8 cellular contexts compared by ENCODE assay signal in genomic region chr10:63633677-63634487, GRCh38.
DNase-seq lines count a peak whose midpoint lies in the region; ATAC-seq, FAIRE-seq and TF ChIP-seq lines count a peak whose summit lies in the region.

No MANE protein-coding gene starts in this region.

- ATAC-seq in DND-41 (ENCODE audit: insufficient read depth, low read depth) (no peak), lower lobe of right lung (no peak), GM18870 (IDR thresholded peaks at IDR 0.05; ENCODE audit: unreplicated experiment) (no peak), HG02623 (IDR thresholded peaks at IDR 0.05; ENCODE audit: unreplicated experiment) (no peak)
- no peak for ATAC-seq in activated CD8-positive, alpha-beta T cell treated with anti-CD3 and anti-CD28 coated beads for 36 hours
- ATAC-seq in stimulated activated naive B cell treated with anti-CD40 and anti-IgM and Interleukin-4, amounts not matched to agents 10 μg/mL and 1 μg/mL and 100 μg/mL, for 72 hours (replicated peaks): no peak

- peaks cover 21% of the 10 kb centered on the region for H3K4me1 Mint-ChIP-seq in astrocyte (ENCODE audit: low read depth, unreplicated experiment)
- H3K4me1 Mint-ChIP-seq in activated CD8-positive, alpha-beta T cell treated with anti-CD3 and anti-CD28 coated beads for 36 hours (ENCODE audit: low read depth): peaks cover 14% of the 10 kb centered on the region
- peaks cover 7 to 17% of the 10 kb centered on the region in 2 donors for H3K4me1 Mint-ChIP-seq in stimulated activated naive B cell treated with anti-CD40 and anti-IgM and Interleukin-4, amounts not matched to agents 10 μg/mL and 1 μg/mL and 100 μg/mL, for 72 hours

- no peaks in the 10 kb centered on the region for H3K36me3 ChIP-seq in DND-41 (ENCODE audit: insufficient read depth, low read length)
- no peaks in the 10 kb centered on the region for H3K36me3 ChIP-seq in astrocyte (ENCODE audit: insufficient read depth, low read length)
- no peaks in the 10 kb centered on the region for H3K36me3 ChIP-seq in lower lobe of right lung

- H3K36me3 Mint-ChIP-seq in astrocyte (ENCODE audit: low read depth, unreplicated experiment): no peaks in the 10 kb centered on the region
- no peaks in the 10 kb centered on the region for H3K36me3 Mint-ChIP-seq in activated CD8-positive, alpha-beta T cell treated with anti-CD3 and anti-CD28 coated beads for 36 hours (ENCODE audit: low read depth)
- H3K36me3 Mint-ChIP-seq in stimulated activated naive B cell treated with anti-CD40 and anti-IgM and Interleukin-4, amounts not matched to agents 10 μg/mL and 1 μg/mL and 100 μg/mL, for 72 hours: no peaks in the 10 kb centered on the region

- CTCF ChIA-PET in activated CD8-positive, alpha-beta T cell treated with anti-CD3 and anti-CD28 coated beads for 36 hours (lab: Charles Lee): interaction anchor here (1.3 to 9.1 kb wide), 3 partner anchors 85 to 464 kb away, joined by 3 to 171 read pairs (median 106); no protein-coding TSS in a partner anchor

- no peak overlapping the region for H3K4me3 ChIP-seq in DND-41 (ENCODE audit: low read depth in 1 of 2, low read length in 2 of 2)
- H3K4me3 ChIP-seq in astrocyte (ENCODE audit: insufficient read depth, low read depth, low read length): no peak overlapping the region
- H3K4me3 ChIP-seq in lower lobe of right lung: no peak overlapping the region

- H3K27ac ChIP-seq in DND-41 (ENCODE audit: low read length): no peak overlapping the region
- H3K27ac ChIP-seq in astrocyte (ENCODE audit: low read depth, low read length): no peak overlapping the region
- H3K27ac ChIP-seq in lower lobe of right lung: no peak overlapping the region

- H3K9ac ChIP-seq in DND-41 (ENCODE audit: low read depth, low read length) (no peak overlapping the region), astrocyte (ENCODE audit: low read length) (no peak overlapping the region)

- H3K4me1 ChIP-seq in DND-41 (ENCODE audit: insufficient read depth, low read length) (peaks cover 25% of the 10 kb centered on the region), astrocyte (ENCODE audit: insufficient read depth, low read length) (peaks cover 16% of the 10 kb centered on the region), lower lobe of right lung (peaks cover 16% of the 10 kb centered on the region)

- no peaks in the 10 kb centered on the region for H3K9me3 ChIP-seq in DND-41 (ENCODE audit: insufficient read depth, low read length, severe bottlenecking)
- H3K9me3 ChIP-seq in astrocyte (ENCODE audit: insufficient read depth, low read depth, low read length): no peaks in the 10 kb centered on the region
- H3K9me3 ChIP-seq in lower lobe of right lung: no peaks in the 10 kb centered on the region

- no peaks in the 10 kb centered on the region for H3K79me2 ChIP-seq in DND-41 (ENCODE audit: insufficient read depth, low read length)
- H3K79me2 ChIP-seq in astrocyte (ENCODE audit: insufficient read depth, low read length): no peaks in the 10 kb centered on the region

- no peak overlapping the region for H3K4me3 Mint-ChIP-seq in astrocyte (ENCODE audit: unreplicated experiment)
- no peak overlapping the region for H3K4me3 Mint-ChIP-seq in activated CD8-positive, alpha-beta T cell treated with anti-CD3 and anti-CD28 coated beads for 36 hours
- H3K4me3 Mint-ChIP-seq in stimulated activated naive B cell treated with anti-CD40 and anti-IgM and Interleukin-4, amounts not matched to agents 10 μg/mL and 1 μg/mL and 100 μg/mL, for 72 hours: no peak overlapping the region

- H3K9me3 Mint-ChIP-seq in astrocyte (ENCODE audit: unreplicated experiment): no peaks in the 10 kb centered on the region
- no peaks in the 10 kb centered on the region for H3K9me3 Mint-ChIP-seq in activated CD8-positive, alpha-beta T cell treated with anti-CD3 and anti-CD28 coated beads for 36 hours
- H3K9me3 Mint-ChIP-seq in stimulated activated naive B cell treated with anti-CD40 and anti-IgM and Interleukin-4, amounts not matched to agents 10 μg/mL and 1 μg/mL and 100 μg/mL, for 72 hours: no peaks in the 10 kb centered on the region

- peak; percentile 52 for TF ChIP-seq CTCF in DND-41 (IDR thresholded peaks at IDR 0.05; ENCODE audit: borderline replicate concordance, extremely low read depth, low read length, poor library complexity, severe bottlenecking)
- peak; percentile 32 for TF ChIP-seq CTCF in astrocyte (IDR thresholded peaks at IDR 0.05; ENCODE audit: insufficient read depth, low read depth, low read length)
- TF ChIP-seq CTCF in lower lobe of right lung (IDR thresholded peaks at IDR 0.05): peak; percentile 33
- no peak for TF ChIP-seq CTCF in activated CD8-positive, alpha-beta T cell treated with anti-CD3 and anti-CD28 coated beads for 36 hours (IDR thresholded peaks at IDR 0.05)

- H3K4me2 ChIP-seq in DND-41 (ENCODE audit: insufficient read depth, low read length) (no peak overlapping the region), astrocyte (ENCODE audit: low read length) (no peak overlapping the region)

- DNase-seq in DND-41 (no peak), LHCN-M2 (ENCODE audit: low read depth) (peak; percentile 55), astrocyte (ENCODE audit: low read depth) (peak; percentile 17), lower lobe of right lung (no peak)
- DNase-seq in activated CD8-positive, alpha-beta T cell treated with anti-CD3 and anti-CD28 coated beads for 36 hours: no peak
- no peak for DNase-seq in stimulated activated naive B cell treated with anti-CD40 and anti-IgM and Interleukin-4, amounts not matched to agents 10 μg/mL and 1 μg/mL and 100 μg/mL, for 72 hours

- H4K20me1 ChIP-seq in DND-41 (ENCODE audit: insufficient read depth, low read length): no peaks in the 10 kb centered on the region
- H4K20me1 ChIP-seq in astrocyte (ENCODE audit: insufficient read depth, low read length): no peaks in the 10 kb centered on the region

- H3K27me3 Mint-ChIP-seq in astrocyte (ENCODE audit: low read depth, unreplicated experiment): no peaks in the 10 kb centered on the region
- H3K27me3 Mint-ChIP-seq in activated CD8-positive, alpha-beta T cell treated with anti-CD3 and anti-CD28 coated beads for 36 hours: peaks cover 3% of the 10 kb centered on the region
- H3K27me3 Mint-ChIP-seq in stimulated activated naive B cell treated with anti-CD40 and anti-IgM and Interleukin-4, amounts not matched to agents 10 μg/mL and 1 μg/mL and 100 μg/mL, for 72 hours: no peaks in the 10 kb centered on the region

- FAIRE-seq in astrocyte (lab: Jason Lieb, UNC): no peak

- H3K27me3 ChIP-seq in DND-41 (ENCODE audit: insufficient read depth, low read length, poor library complexity): no peaks in the 10 kb centered on the region
- H3K27me3 ChIP-seq in astrocyte (ENCODE audit: insufficient read depth, low read length): no peaks in the 10 kb centered on the region
- H3K27me3 ChIP-seq in lower lobe of right lung (ENCODE audit: low read depth): no peaks in the 10 kb centered on the region

- POLR2A ChIA-PET in activated CD8-positive, alpha-beta T cell treated with anti-CD3 and anti-CD28 coated beads for 36 hours (lab: Charles Lee): interaction anchor here (0.7 kb wide), 1 partner anchor 209 kb away, joined by 3 read pairs; no protein-coding TSS in a partner anchor

- H2AFZ ChIP-seq in DND-41 (ENCODE audit: low read depth, low read length) (no peak overlapping the region), astrocyte (ENCODE audit: low read depth, low read length) (no peak overlapping the region)

- no peak overlapping the region for H3K27ac Mint-ChIP-seq in astrocyte (ENCODE audit: unreplicated experiment)
- H3K27ac Mint-ChIP-seq in activated CD8-positive, alpha-beta T cell treated with anti-CD3 and anti-CD28 coated beads for 36 hours: no peak overlapping the region
- no peak overlapping the region for H3K27ac Mint-ChIP-seq in stimulated activated naive B cell treated with anti-CD40 and anti-IgM and Interleukin-4, amounts not matched to agents 10 μg/mL and 1 μg/mL and 100 μg/mL, for 72 hours

- intact Hi-C loops in lower lobe of right lung (cut with DNase I): loop anchor here (5.0 kb wide), 1 partner anchor 83 kb away; no protein-coding TSS in a partner anchor
- intact Hi-C loops in activated CD8-positive, alpha-beta T cell treated with anti-CD3 and anti-CD28 coated beads for 36 hours (cut with micrococcal nuclease): loop anchor here (5.0 kb wide), 1 partner anchor 367 kb away; no protein-coding TSS in a partner anchor

Comparison
In these comparisons a context has a peak if more than half of its experiments do, and no peak if none do; other contexts are left out.
1. DNase-seq: peak in LHCN-M2 (single experiment) and astrocyte (single experiment); none in DND-41 (single experiment), lower lobe of right lung (single experiment), activated CD8-positive, alpha-beta T cell treated with anti-CD3 and anti-CD28 coated beads for 36 hours (single experiment) and stimulated activated naive B cell treated with anti-CD40 and anti-IgM and Interleukin-4, amounts not matched to agents 10 μg/mL and 1 μg/mL and 100 μg/mL, for 72 hours (single experiment).